In the genomic region with DNA sequence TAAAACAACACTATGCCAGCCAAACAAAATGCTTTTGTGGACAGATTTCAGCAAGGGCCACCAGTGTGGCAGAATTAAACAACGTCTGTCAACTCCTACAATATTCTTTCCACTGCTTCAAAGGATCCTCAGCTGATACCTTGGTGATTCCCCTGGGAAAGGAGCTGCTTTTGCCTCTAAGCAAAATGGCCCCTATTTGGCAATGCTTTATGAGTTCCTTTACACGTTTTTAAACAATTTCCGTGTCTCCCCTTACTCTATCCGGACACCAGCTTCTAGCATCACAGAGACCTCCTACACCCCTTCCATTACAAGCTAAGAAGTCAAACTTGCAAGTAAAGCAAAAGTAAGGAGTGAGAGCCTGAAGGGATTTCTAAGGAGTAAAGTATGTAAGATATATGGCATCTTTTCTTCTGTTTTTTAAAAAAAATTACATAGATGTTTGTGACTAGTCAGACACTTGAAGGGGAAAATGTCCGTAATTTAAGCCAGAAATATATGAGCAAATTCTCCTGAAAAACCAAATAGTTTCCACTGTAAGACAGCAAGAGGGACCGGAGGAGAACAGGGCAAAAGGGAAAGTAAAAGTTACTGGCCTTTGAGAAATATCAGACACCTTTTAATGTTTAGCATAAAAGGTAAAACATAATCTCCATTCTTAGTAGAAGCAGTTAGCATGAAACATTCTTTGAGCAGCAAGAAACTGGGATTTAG, we compare ENCODE assay signal across 8 cellular contexts. TPM values are rescaled to one million over a fixed set of nuclear protein-coding genes. Genes with fewer than 3 reads are reported as not detected.
DNase-seq lines count a peak whose midpoint lies in the region; ATAC-seq, FAIRE-seq and TF ChIP-seq lines count a peak whose summit lies in the region.

No MANE protein-coding gene starts in this region.

- H3K4me3 Mint-ChIP-seq in Calu3 (ENCODE audit: low read depth, unreplicated experiment) (peak overlapping the region; percentile 73), chondrocyte (ENCODE audit: unreplicated experiment) (peak overlapping the region; percentile 85), naive B cell (peak overlapping the region; percentile 87 to 95 (median 91))

- intact Hi-C loops in Calu3 (cut with micrococcal nuclease; ENCODE audit: unreplicated experiment), result loop anchor here (2.0 to 5.0 kb wide), 3 partner anchors 37 to 110 kb away; no protein-coding TSS in a partner anchor

- H3K27ac Mint-ChIP-seq in Calu3 (ENCODE audit: unreplicated experiment) (peak overlapping the region; percentile 67), chondrocyte (ENCODE audit: unreplicated experiment) (peak overlapping the region; percentile 93), naive B cell (peak overlapping the region; percentile 59 to 96 (median 92))

- CTCF ChIA-PET in Calu3 (lab: Charles Lee), result no interaction called here

- no peak for TF ChIP-seq CTCF in Calu3 (IDR thresholded peaks at IDR 0.05; ENCODE audit: unreplicated experiment)
- TF ChIP-seq CTCF in LNCaP clone FGC (IDR thresholded peaks at IDR 0.05; ENCODE audit: control insufficient read depth, extremely low read depth, insufficient read depth), result no peak
- no peak for TF ChIP-seq CTCF in chondrocyte (IDR thresholded peaks at IDR 0.05)

- no peak for DNase-seq in Calu3
- DNase-seq in LNCaP clone FGC (ENCODE audit: low read depth), result no peak
- DNase-seq in chondrocyte (ENCODE audit: low spot score), result no peak
- DNase-seq in naive B cell, result no peak
- no peak for DNase-seq in H54 (ENCODE audit: insufficient read length, low spot score)
- no peak for DNase-seq in HCEC 1CT
- DNase-seq in NCI-H2196 (lab: John Stamatoyannopoulos, UW; ENCODE audit: unreplicated experiment), result no peak

- H3K9me3 Mint-ChIP-seq in Calu3 (ENCODE audit: low read depth, unreplicated experiment) (no peaks in the 10 kb centered on the region), chondrocyte (ENCODE audit: low read depth) (no peaks in the 10 kb centered on the region), naive B cell (no peaks in the 10 kb centered on the region)

- FAIRE-seq in H54 (lab: Jason Lieb, UNC), result no peak

- no peaks in the 10 kb centered on the region for H3K27me3 Mint-ChIP-seq in Calu3 (ENCODE audit: unreplicated experiment)
- H3K27me3 Mint-ChIP-seq in chondrocyte (ENCODE audit: low read depth), result no peaks in the 10 kb centered on the region
- no peaks in the 10 kb centered on the region for H3K27me3 Mint-ChIP-seq in naive B cell

- H3K4me1 Mint-ChIP-seq in Calu3 (ENCODE audit: low read depth, unreplicated experiment) (peaks cover 23% of the 10 kb centered on the region), chondrocyte (ENCODE audit: low read depth) (peaks cover 57% of the 10 kb centered on the region), naive B cell (peaks cover 59 to 72% (median 64%) of the 10 kb centered on the region in 3 donors)

- no peak for TF ChIP-seq POLR2A in H54 (IDR thresholded peaks at IDR 0.05; ENCODE audit: low read depth, low read length)

- H3K36me3 Mint-ChIP-seq in Calu3 (ENCODE audit: insufficient read depth, unreplicated experiment) (peaks cover 32% of the 10 kb centered on the region), chondrocyte (ENCODE audit: low read depth) (no peaks in the 10 kb centered on the region), naive B cell (peaks cover 0 to 7% of the 10 kb centered on the region in 2 donors)

- ATAC-seq in naive B cell (ENCODE audit: low read depth in 2 of 2) (no peak), GM19452 (IDR thresholded peaks at IDR 0.05; ENCODE audit: unreplicated experiment) (no peak)

- BruUV-seq in Calu3 (replicated peaks; lab: Mats Ljungman, UMichigan), result TSS peak; percentile 50

- peak overlapping the region; percentile 60 for H3K4me3 ChIP-seq in LNCaP clone FGC (ENCODE audit: low read depth, low read length)

RNA-seq across cellular contexts. Expression of gene SOS1, which starts 1.9 kb away (rescaled TPM):
- total RNA-seq in Calu3 (2022) (36.8 and 40.0 TPM in 2 replicates), chondrocyte (37.2 to 43.4 TPM (median 40.2 TPM) in 3 replicates)
- 10 to 100 TPM in 5 of 6 donors, 1 to 10 TPM in 1; 6.5 to 21.8 (median 11.5) TPM for polyA plus RNA-seq in naive B cell (ENCODE audit: low read depth in 6 of 6)
